ENCODE assay signal across 8 cellular contexts in genomic region chr1:247210386-247211117, GRCh38. TPM values are rescaled to one million over a fixed set of nuclear protein-coding genes. Genes with fewer than 3 reads are reported as not detected.
DNase-seq lines count a peak whose midpoint lies in the region; ATAC-seq and TF ChIP-seq lines count a peak whose summit lies in the region.

No MANE protein-coding gene starts in this region.

- peak; percentile 98 for DNase-seq in Ammon's horn (ENCODE audit: low spot score)
- peak; percentile 98 for DNase-seq in NCI-H460 (ENCODE audit: extremely low read depth, low read depth)
- peak; percentile 88 for DNase-seq in activated CD4-positive, alpha-beta T cell treated with anti-CD3 and anti-CD28 coated beads for 1 hour
- peak; percentile 96 for DNase-seq in cerebellum (ENCODE audit: low spot score)
- peak; percentile 86 for DNase-seq in kidney glomerular epithelial cell (lab: John Stamatoyannopoulos, UW)
- peak; percentile 91 to 95 for DNase-seq in stimulated activated CD4-positive, alpha-beta T cell treated with anti-CD3 and anti-CD28 coated beads, Interleukin-15, amount 100 ng/mL, for 48 hours (ENCODE audit: low read depth in 2 of 2)

- peak; percentile 92 for ATAC-seq in HG03432 (IDR thresholded peaks at IDR 0.05; ENCODE audit: unreplicated experiment)

- peak; percentile 90 for TF ChIP-seq POLR2A in GM19193 (IDR thresholded peaks at IDR 0.05; ENCODE audit: extremely low read depth, insufficient read depth, insufficient read length)

RNA-seq across cellular contexts. Expression of gene ZNF124, which starts 38.7 kb away (rescaled TPM):
- 54.2 and 57.3 TPM in 2 replicates for total RNA-seq in NCI-H460 (2014; rRNA removed; shearing (Covaris generic))
- 9.0 and 15.9 TPM in 2 replicates for polyA plus RNA-seq in NCI-H460 (2014; cell fraction: nucleus; rRNA removed)
- total RNA-seq in cerebellum, result 215 TPM

RNA-seq across cellular contexts. Expression of gene VN1R5, which starts 45.3 kb away (rescaled TPM):
- total RNA-seq in NCI-H460 (2014; rRNA removed; shearing (Covaris generic)), result not detected in 2 replicates
- not detected in 2 replicates for polyA plus RNA-seq in NCI-H460 (2014; cell fraction: nucleus; rRNA removed)
- total RNA-seq in cerebellum, result not detected

Comparison
In these comparisons a context has a peak if more than half of its experiments do, and no peak if none do; other contexts are left out.
1. Peak in every context shown above with its lines: DNase-seq and ATAC-seq.